Comparison of ENCODE assay signal across 1 cellular context in genomic region chr10:72027498-72027897, GRCh38.
TF ChIP-seq lines count a peak whose summit lies in the region.

No MANE protein-coding gene starts in this region.

TF ChIP-seq in HEK293, 187 proteins besides CTCF, POLR2A, EP300 and RAD21 (continued from another document and continues in another):
- TF ChIP-seq ZNF785 (tag by site-specific recombination; IDR thresholded peaks at IDR 0.05) (no peak), ZNF423 (tag by site-specific recombination; IDR thresholded peaks at IDR 0.05) (no peak), ZNF639 (tag by site-specific recombination; IDR thresholded peaks at IDR 0.05) (peak; percentile 71; the same call in 1 of the 2 replicates), ZNF558 (tag by site-specific recombination; IDR thresholded peaks at IDR 0.05) (no peak), MEIS1 (CRISPR knock-in tag; IDR thresholded peaks at IDR 0.05; ENCODE audit: borderline replicate concordance) (no peak), ZNF404 (tag by site-specific recombination; IDR thresholded peaks at IDR 0.05) (no peak), ZNF560 (tag by site-specific recombination; IDR thresholded peaks at IDR 0.05; ENCODE audit: borderline replicate concordance) (no peak), PATZ1 (tag by site-specific recombination; IDR thresholded peaks at IDR 0.05) (peak; percentile 59), OVOL3 (tag by site-specific recombination; IDR thresholded peaks at IDR 0.05) (peak; percentile 77; the same call in 1 of the 2 replicates), BCL6B (tag by site-specific recombination; IDR thresholded peaks at IDR 0.05) (no peak), HOXA7 (CRISPR knock-in tag; IDR thresholded peaks at IDR 0.05; ENCODE audit: borderline replicate concordance) (no peak), AEBP2 (tag by site-specific recombination; IDR thresholded peaks at IDR 0.05; ENCODE audit: borderline replicate concordance) (no peak), SP7 (tag by site-specific recombination; IDR thresholded peaks at IDR 0.05) (peak; percentile 96), ZBTB6 (tag by site-specific recombination; IDR thresholded peaks at IDR 0.05) (no peak), ZNF121 (tag by site-specific recombination; IDR thresholded peaks at IDR 0.05) (0 out of 2 replicates have a peak, but pooled peaks have one; percentile 5), ZNF416 (tag by site-specific recombination; IDR thresholded peaks at IDR 0.05) (no peak), ZNF23 (tag by site-specific recombination; IDR thresholded peaks at IDR 0.05; ENCODE audit: borderline replicate concordance) (no peak), GLI2 (tag by site-specific recombination; IDR thresholded peaks at IDR 0.05; ENCODE audit: borderline replicate concordance, low read depth) (peak; percentile 35; the same call in 1 of the 2 replicates), ZNF660 (tag by site-specific recombination; IDR thresholded peaks at IDR 0.05) (no peak; the same call in 1 of the 2 replicates), KLF8 (tag by site-specific recombination; IDR thresholded peaks at IDR 0.05) (peak; percentile 79), ZNF239 (tag by site-specific recombination; IDR thresholded peaks at IDR 0.05) (no peak), ZNF114 (tag by site-specific recombination; IDR thresholded peaks at IDR 0.05) (no peak), ZNF391 (tag by site-specific recombination; IDR thresholded peaks at IDR 0.05; ENCODE audit: borderline replicate concordance, low read depth) (no peak), ZNF48 (tag by site-specific recombination; IDR thresholded peaks at IDR 0.05) (no peak), SALL2 (tag by site-specific recombination; IDR thresholded peaks at IDR 0.05; ENCODE audit: borderline replicate concordance) (no peak), ZNF26 (tag by site-specific recombination; IDR thresholded peaks at IDR 0.05) (no peak), KLF17 (tag by site-specific recombination; IDR thresholded peaks at IDR 0.05) (peak; percentile 96), ZNF350 (tag by site-specific recombination; IDR thresholded peaks at IDR 0.05) (no peak), ZNF366 (tag by site-specific recombination; conservative IDR thresholded peaks at IDR 0.05) (no peak), ZNF146 (tag by site-specific recombination; IDR thresholded peaks at IDR 0.05) (no peak), ZSCAN16 (tag by site-specific recombination; IDR thresholded peaks at IDR 0.05) (no peak), GLI4 (tag by site-specific recombination; IDR thresholded peaks at IDR 0.05) (no peak), ZNF837 (tag by site-specific recombination; IDR thresholded peaks at IDR 0.05) (no peak), ZNF747 (tag by site-specific recombination; IDR thresholded peaks at IDR 0.05) (no peak), ZEB2 (tag by site-specific recombination; IDR thresholded peaks at IDR 0.05) (peak; percentile 79), ZNF274 (IDR thresholded peaks at IDR 0.05; ENCODE audit: low read length) (no peak), ZNF274 (tag by site-specific recombination; IDR thresholded peaks at IDR 0.05; ENCODE audit: borderline replicate concordance) (no peak), ZNF843 (tag by site-specific recombination; IDR thresholded peaks at IDR 0.05) (peak; percentile 81), ZNF223 (tag by site-specific recombination; IDR thresholded peaks at IDR 0.05) (no peak), ZNF610 (tag by site-specific recombination; IDR thresholded peaks at IDR 0.05; ENCODE audit: borderline replicate concordance) (no peak), TCF7L2 (IDR thresholded peaks at IDR 0.05; ENCODE audit: borderline replicate concordance, low read depth, low read length) (no peak), ZNF292 (tag by site-specific recombination; IDR thresholded peaks at IDR 0.05; ENCODE audit: borderline replicate concordance, low read depth) (no peak), RBAK (tag by site-specific recombination; IDR thresholded peaks at IDR 0.05) (no peak), ZNF692 (tag by site-specific recombination; IDR thresholded peaks at IDR 0.05) (peak; percentile 54; the same call in 1 of the 2 replicates), ZBTB49 (tag by site-specific recombination; IDR thresholded peaks at IDR 0.05; ENCODE audit: low read depth) (no peak), SP2 (tag by site-specific recombination; IDR thresholded peaks at IDR 0.05) (no peak), ZNF24 (tag by site-specific recombination; IDR thresholded peaks at IDR 0.05) (no peak), ZNF555 (tag by site-specific recombination; conservative IDR thresholded peaks at IDR 0.05) (no peak), ZBTB7A (tag by site-specific recombination; IDR thresholded peaks at IDR 0.05; ENCODE audit: low read depth) (no peak), REPIN1 (tag by site-specific recombination; IDR thresholded peaks at IDR 0.05; ENCODE audit: low read depth) (no peak), ZNF266 (tag by site-specific recombination; IDR thresholded peaks at IDR 0.05; ENCODE audit: low read depth) (no peak), ZNF76 (tag by site-specific recombination; IDR thresholded peaks at IDR 0.05; ENCODE audit: borderline replicate concordance, low read depth) (no peak), ZNF776 (tag by site-specific recombination; IDR thresholded peaks at IDR 0.05; ENCODE audit: borderline replicate concordance) (no peak), ZNF677 (tag by site-specific recombination; IDR thresholded peaks at IDR 0.05) (no peak), ZNF112 (tag by site-specific recombination; IDR thresholded peaks at IDR 0.05) (no peak), PRDM6 (tag by site-specific recombination; IDR thresholded peaks at IDR 0.05) (peak; percentile 99)
